Comparison of ENCODE assay signal across 15 cellular contexts in genomic region chr11:43810929-43811596, GRCh38.
DNase-seq lines count a peak whose midpoint lies in the region; ATAC-seq and TF ChIP-seq lines count a peak whose summit lies in the region.
"Had no signal": no experiment of that assay in that cellular context is flagged by ENCODE, and none has a peak within 500 bp of the region (broad histone marks: within the 10 kb centered on the region; RNA-seq: fewer than 3 reads in every experiment).

No MANE protein-coding gene starts in this region.

- DNase-seq in BE2C (peak; percentile 16), SK-MEL-5 (ENCODE audit: low read depth, low spot score) (peak; percentile 61), epithelial cell of esophagus (ENCODE audit: low read depth) (no peak), neural progenitor cell (ENCODE audit: low spot score) (no peak), mucosa of gallbladder (ENCODE audit: low spot score) (no peak), hepatic stellate cell (ENCODE audit: low spot score) (no peak)
- DNase-seq: body of pancreas; NCI-H1092; NCI-H774; stimulated activated naive CD4-positive, alpha-beta T cell treated with Interleukin-2 at 50 U/mL for 16 hours had no signal

- no peaks in the 10 kb centered on the region for H4K20me1 ChIP-seq in neural progenitor cell (ENCODE audit: low read depth)

- H3K4me1 ChIP-seq in BE2C (peaks cover 5% of the 10 kb centered on the region), neural progenitor cell (no peaks in the 10 kb centered on the region)
- H3K4me1 ChIP-seq: body of pancreas, esophagus muscularis mucosa, SJSA1 had no signal

- H3K27me3 ChIP-seq in BE2C = no peaks in the 10 kb centered on the region
- no peaks in the 10 kb centered on the region for H3K27me3 ChIP-seq in neural progenitor cell
- H3K27me3 ChIP-seq: body of pancreas, esophagus muscularis mucosa, SJSA1 had no signal

- no peaks in the 10 kb centered on the region for H3K4me1 Mint-ChIP-seq in neural progenitor cell

- H3F3A ChIP-seq in neural progenitor cell (ENCODE audit: low read depth) = no peaks in the 10 kb centered on the region

- H3K36me3 Mint-ChIP-seq in neural progenitor cell = peaks cover 8% of the 10 kb centered on the region

- in situ Hi-C loops in SK-MEL-5 (cut with HindIII; ENCODE audit: low pct_unique_long_range_greater_than_20kb, low sequenced_read_pairs) = no loop called here

- no peak overlapping the region for H3K4me3 Mint-ChIP-seq in neural progenitor cell

- H3K4me3 ChIP-seq in BE2C (ENCODE audit: low read depth, low read length) (no peak overlapping the region), epithelial cell of esophagus (ENCODE audit: low read length) (no peak overlapping the region), neural progenitor cell (no peak overlapping the region)
- H3K4me3 ChIP-seq: body of pancreas, esophagus muscularis mucosa, SJSA1 had no signal

- no peak for ATAC-seq in GM21423 (IDR thresholded peaks at IDR 0.05; ENCODE audit: unreplicated experiment)
- no peak for ATAC-seq in GM21737 (IDR thresholded peaks at IDR 0.05; ENCODE audit: unreplicated experiment)
- ATAC-seq: body of pancreas, left lobe of liver had no signal

- H3K9me3 ChIP-seq in BE2C (no peaks in the 10 kb centered on the region), neural progenitor cell (ENCODE audit: low read depth) (no peaks in the 10 kb centered on the region)
- H3K9me3 ChIP-seq: body of pancreas, esophagus muscularis mucosa, SJSA1 had no signal

- TF ChIP-seq CTCF in BE2C (IDR thresholded peaks at IDR 0.05; ENCODE audit: low read depth, low read length) (peak; percentile 66), epithelial cell of esophagus (IDR thresholded peaks at IDR 0.05; ENCODE audit: insufficient read depth, low read depth, low read length, missing control alignments) (peak; percentile 23), neural progenitor cell (IDR thresholded peaks at IDR 0.05) (peak; percentile 33)

- H3K9me3 Mint-ChIP-seq in neural progenitor cell = no peaks in the 10 kb centered on the region

- H3K4me2 ChIP-seq in neural progenitor cell = no peak overlapping the region

- H3K79me2 ChIP-seq in neural progenitor cell (ENCODE audit: low read depth) = no peaks in the 10 kb centered on the region

- no peak overlapping the region for H3K27ac ChIP-seq in neural progenitor cell
- H3K27ac ChIP-seq: body of pancreas, esophagus muscularis mucosa, SJSA1 had no signal

- H2AFZ ChIP-seq in neural progenitor cell (replicated peaks) = no peak overlapping the region

- H3K27me3 Mint-ChIP-seq in neural progenitor cell (ENCODE audit: insufficient read depth, low read depth) = no peaks in the 10 kb centered on the region

- no peak overlapping the region for H3K9ac ChIP-seq in neural progenitor cell

- H3K27ac Mint-ChIP-seq in neural progenitor cell = no peak overlapping the region

- H3K36me3 ChIP-seq in BE2C = no peaks in the 10 kb centered on the region; the same call in 1 of the 2 replicates
- H3K36me3 ChIP-seq in neural progenitor cell = no peaks in the 10 kb centered on the region
- H3K36me3 ChIP-seq: SJSA1 had no signal

Comparison
In these comparisons a context has a peak if more than half of its experiments do, and no peak if none do; other contexts are left out.
1. DNase-seq: peak in BE2C (single experiment) and SK-MEL-5 (single experiment); none in epithelial cell of esophagus (single experiment), neural progenitor cell (single experiment), mucosa of gallbladder (single experiment) and hepatic stellate cell (single experiment).
2. Peak in every context shown above with its lines, with median percentiles within 50 percentile points of each other: CTCF ChIP-seq.